ENCODE assay signal across 1 cellular context in genomic region chr12:44852483-44852882, GRCh38.
TF ChIP-seq lines count a peak whose summit lies in the region.

No MANE protein-coding gene starts in this region.

TF ChIP-seq in GM23338, 12 proteins besides CTCF, POLR2A, EP300 and RAD21 (continued from another document):
- no peak for TF ChIP-seq ZNF462 (CRISPR knock-in tag; IDR thresholded peaks at IDR 0.05)
- TF ChIP-seq ZNF114 (CRISPR knock-in tag; IDR thresholded peaks at IDR 0.05): no peak
- no peak for TF ChIP-seq POLR2AphosphoS5 (IDR thresholded peaks at IDR 0.05; ENCODE audit: low read depth)
- TF ChIP-seq EZH2 (IDR thresholded peaks at IDR 0.05; ENCODE audit: low read depth, unreplicated experiment): no peak
- TF ChIP-seq, protein P1, sequence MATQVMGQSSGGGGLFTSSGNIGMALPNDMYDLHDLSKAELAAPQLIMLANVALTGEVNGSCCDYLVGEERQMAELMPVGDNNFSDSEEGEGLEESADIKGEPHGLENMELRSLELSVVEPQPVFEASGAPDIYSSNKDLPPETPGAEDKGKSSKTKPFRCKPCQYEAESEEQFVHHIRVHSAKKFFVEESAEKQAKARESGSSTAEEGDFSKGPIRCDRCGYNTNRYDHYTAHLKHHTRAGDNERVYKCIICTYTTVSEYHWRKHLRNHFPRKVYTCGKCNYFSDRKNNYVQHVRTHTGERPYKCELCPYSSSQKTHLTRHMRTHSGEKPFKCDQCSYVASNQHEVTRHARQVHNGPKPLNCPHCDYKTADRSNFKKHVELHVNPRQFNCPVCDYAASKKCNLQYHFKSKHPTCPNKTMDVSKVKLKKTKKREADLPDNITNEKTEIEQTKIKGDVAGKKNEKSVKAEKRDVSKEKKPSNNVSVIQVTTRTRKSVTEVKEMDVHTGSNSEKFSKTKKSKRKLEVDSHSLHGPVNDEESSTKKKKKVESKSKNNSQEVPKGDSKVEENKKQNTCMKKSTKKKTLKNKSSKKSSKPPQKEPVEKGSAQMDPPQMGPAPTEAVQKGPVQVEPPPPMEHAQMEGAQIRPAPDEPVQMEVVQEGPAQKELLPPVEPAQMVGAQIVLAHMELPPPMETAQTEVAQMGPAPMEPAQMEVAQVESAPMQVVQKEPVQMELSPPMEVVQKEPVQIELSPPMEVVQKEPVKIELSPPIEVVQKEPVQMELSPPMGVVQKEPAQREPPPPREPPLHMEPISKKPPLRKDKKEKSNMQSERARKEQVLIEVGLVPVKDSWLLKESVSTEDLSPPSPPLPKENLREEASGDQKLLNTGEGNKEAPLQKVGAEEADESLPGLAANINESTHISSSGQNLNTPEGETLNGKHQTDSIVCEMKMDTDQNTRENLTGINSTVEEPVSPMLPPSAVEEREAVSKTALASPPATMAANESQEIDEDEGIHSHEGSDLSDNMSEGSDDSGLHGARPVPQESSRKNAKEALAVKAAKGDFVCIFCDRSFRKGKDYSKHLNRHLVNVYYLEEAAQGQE (IDR thresholded peaks at IDR 0.05; ENCODE audit: unreplicated experiment): no peak
- TF ChIP-seq CREB1 (CRISPR knock-in tag; IDR thresholded peaks at IDR 0.05; ENCODE audit: low read depth): no peak
- TF ChIP-seq JUNB (IDR thresholded peaks at IDR 0.05; ENCODE audit: unreplicated experiment): no peak
- TF ChIP-seq STAT1 (IDR thresholded peaks at IDR 0.05; ENCODE audit: unreplicated experiment): no peak
